15 cellular contexts compared by ENCODE assay signal in genomic region chr15:91919014-91919534, GRCh38.
A peak's percentile ranks its signal among the peaks of the same experiment; 100 is the strongest.
DNase-seq lines count a peak whose midpoint lies in the region; ATAC-seq and TF ChIP-seq lines count a peak whose summit lies in the region.
"Had no signal": no experiment of that assay in that cellular context is flagged by ENCODE, and none has a peak within 500 bp of the region (broad histone marks: within the 10 kb centered on the region; RNA-seq: fewer than 3 reads in every experiment).

No MANE protein-coding gene starts in this region.

- H3K4me3 ChIP-seq in CD8-positive, alpha-beta T cell (ENCODE audit: low read depth, low read length): no peak overlapping the region
- H3K4me3 ChIP-seq in prostate gland: no peak overlapping the region

- ATAC-seq in left ventricle myocardium superior: peak; percentile 87
- ATAC-seq in CD8-positive, alpha-beta T cell: no peak
- ATAC-seq: activated CD8-positive, alpha-beta T cell treated with anti-CD3 and anti-CD28 coated beads, Interleukin-2, amount 10 ng/mL, durations not matched to agents 7 days and 5 days; SK-N-SH treated with all-trans-retinoic acid at 6 μM for 48 hours had no signal

- no TSS peak for BruUV-seq in Calu3 (replicated peaks; lab: Mats Ljungman, UMichigan)

- intact Hi-C loops in left ventricle myocardium superior (cut with micrococcal nuclease) (no loop called here), Calu3 (cut with micrococcal nuclease; ENCODE audit: unreplicated experiment) (no loop called here), prostate gland (cut with DNase I) (no loop called here)
- intact Hi-C loops in CD8-positive, alpha-beta T cell (cut with DNase I, micrococcal nuclease): loop anchor here in 1 of 2 experiments (2.0 kb wide), 1 partner anchor 66 kb away; the partner anchor contains the start of gene SLCO3A1

- H3K9me3 Mint-ChIP-seq in CD8-positive, alpha-beta T cell: no peaks in the 10 kb centered on the region
- no peaks in the 10 kb centered on the region for H3K9me3 Mint-ChIP-seq in Calu3 (ENCODE audit: low read depth, unreplicated experiment)

- TF ChIP-seq CTCF in CD8-positive, alpha-beta T cell (IDR thresholded peaks at IDR 0.05): no peak
- TF ChIP-seq CTCF in Calu3 (IDR thresholded peaks at IDR 0.05; ENCODE audit: unreplicated experiment): no peak
- no peak for TF ChIP-seq CTCF in prostate gland (IDR thresholded peaks at IDR 0.05)

- no peak overlapping the region for H3K4me3 Mint-ChIP-seq in CD8-positive, alpha-beta T cell
- H3K4me3 Mint-ChIP-seq in Calu3 (ENCODE audit: low read depth, unreplicated experiment): no peak overlapping the region
- H3K4me3 Mint-ChIP-seq: activated CD8-positive, alpha-beta T cell treated with anti-CD3 and anti-CD28 coated beads, Interleukin-2, amount 10 ng/mL, durations not matched to agents 7 days and 5 days; B cell had no signal

- H3K36me3 Mint-ChIP-seq in CD8-positive, alpha-beta T cell: peaks cover 18% of the 10 kb centered on the region
- H3K36me3 Mint-ChIP-seq in Calu3 (ENCODE audit: insufficient read depth, unreplicated experiment): no peaks in the 10 kb centered on the region

- H3K27ac ChIP-seq in CD8-positive, alpha-beta T cell (ENCODE audit: low read depth, low read length): no peak overlapping the region
- H3K27ac ChIP-seq in prostate gland: no peak overlapping the region

- no peaks in the 10 kb centered on the region for H3K36me3 ChIP-seq in CD8-positive, alpha-beta T cell (ENCODE audit: insufficient read depth, low read length)
- H3K36me3 ChIP-seq in prostate gland: no peaks in the 10 kb centered on the region

- H3K27ac Mint-ChIP-seq in CD8-positive, alpha-beta T cell: no peak overlapping the region
- no peak overlapping the region for H3K27ac Mint-ChIP-seq in Calu3 (ENCODE audit: unreplicated experiment)
- H3K27ac Mint-ChIP-seq: activated CD8-positive, alpha-beta T cell treated with anti-CD3 and anti-CD28 coated beads, Interleukin-2, amount 10 ng/mL, durations not matched to agents 7 days and 5 days; B cell; progenitor cell of endocrine pancreas had no signal

- H3K27me3 Mint-ChIP-seq in CD8-positive, alpha-beta T cell (ENCODE audit: low read depth): no peaks in the 10 kb centered on the region
- H3K27me3 Mint-ChIP-seq in Calu3 (ENCODE audit: unreplicated experiment): no peaks in the 10 kb centered on the region
- H3K27me3 Mint-ChIP-seq: B cell had no signal

- no peaks in the 10 kb centered on the region for H3K9me3 ChIP-seq in CD8-positive, alpha-beta T cell (ENCODE audit: low read length)
- H3K9me3 ChIP-seq in prostate gland: no peaks in the 10 kb centered on the region

- TF ChIP-seq POLR2A in prostate gland (IDR thresholded peaks at IDR 0.05): no peak

- peak; percentile 53 to 85 for DNase-seq in NCI-H446 (lab: John Stamatoyannopoulos, UW)
- peak; percentile 88 for DNase-seq in astrocyte of the hippocampus (ENCODE audit: low read depth, low spot score)
- peak; percentile 80 for DNase-seq in left ventricle myocardium superior
- DNase-seq in putamen (ENCODE audit: low spot score): peak; percentile 69
- no peak for DNase-seq in activated naive CD4-positive, alpha-beta T cell treated with anti-CD3 and anti-CD28 coated beads, Interleukin-2, amount 50 U/mL, for 16 hours
- DNase-seq in CD8-positive, alpha-beta T cell: no peak
- no peak for DNase-seq in Calu3
- DNase-seq in prostate gland (ENCODE audit: low spot score): no peak
- DNase-seq: activated CD8-positive, alpha-beta T cell treated with anti-CD3 and anti-CD28 coated beads, Interleukin-2, amount 10 ng/mL, durations not matched to agents 7 days and 5 days; dermis blood vessel endothelial cell; DMS53; NCI-H226 had no signal

- peaks cover 8% of the 10 kb centered on the region for H3K4me1 ChIP-seq in CD8-positive, alpha-beta T cell (ENCODE audit: insufficient read depth, low read length)
- no peaks in the 10 kb centered on the region for H3K4me1 ChIP-seq in prostate gland (replicated peaks)

- CTCF ChIA-PET in CD8-positive, alpha-beta T cell (lab: Charles Lee): interaction anchor here (1.0 to 1.5 kb wide), 2 partner anchors 69 to 213 kb away, joined by 4 to 7 read pairs; no protein-coding TSS in a partner anchor
- CTCF ChIA-PET in Calu3 (lab: Charles Lee): interaction anchor here (1.0 kb wide), 1 partner anchor 23 kb away, joined by 3 read pairs; no protein-coding TSS in a partner anchor

- WGBS in prostate gland: 85% methylated on average over 15 of the region's 15 CpGs

- no peaks in the 10 kb centered on the region for H3K27me3 ChIP-seq in CD8-positive, alpha-beta T cell (ENCODE audit: insufficient read depth, low read length)
- H3K27me3 ChIP-seq in prostate gland (replicated peaks; ENCODE audit: insufficient read depth): no peaks in the 10 kb centered on the region

- H3K4me1 Mint-ChIP-seq in CD8-positive, alpha-beta T cell (ENCODE audit: low read depth): peaks cover 27% of the 10 kb centered on the region
- H3K4me1 Mint-ChIP-seq in Calu3 (ENCODE audit: low read depth, unreplicated experiment): peaks cover 41% of the 10 kb centered on the region

- POLR2A ChIA-PET in CD8-positive, alpha-beta T cell (lab: Charles Lee): no interaction called here

Comparison
In these comparisons a context has a peak if more than half of its experiments do, and no peak if none do; other contexts are left out.
1. DNase-seq: peak in NCI-H446 (2 of 2), astrocyte of the hippocampus (single experiment), left ventricle myocardium superior (single experiment) and putamen (single experiment); none in activated naive CD4-positive, alpha-beta T cell treated with anti-CD3 and anti-CD28 coated beads, Interleukin-2, amount 50 U/mL, for 16 hours (single experiment), CD8-positive, alpha-beta T cell (0 of 7), Calu3 (single experiment) and prostate gland (single experiment).